8 cellular contexts compared by ENCODE assay signal in genomic region chr18:49443837-49444236, GRCh38.
"Had no signal": no experiment of that assay in that cellular context is flagged by ENCODE, and none has a peak within 500 bp of the region (broad histone marks: within the 10 kb centered on the region; RNA-seq: fewer than 3 reads in every experiment).

No MANE protein-coding gene starts in this region.

- H3K9ac ChIP-seq: KMS-11 had no signal

- FAIRE-seq: HepG2, HTR-8/SVneo, K562 had no signal

- H3K27ac ChIP-seq: HL-60, KMS-11 had no signal

- DNase-seq: IMR-90, KBM-7, KG1 had no signal

- H3K4me2 ChIP-seq: KMS-11 had no signal

- H3K4me3 ChIP-seq: K562 had no signal
